Comparison of ENCODE assay signal across 8 cellular contexts in genomic region chr6:7260291-7261029, GRCh38. TPM values are rescaled to one million over a fixed set of nuclear protein-coding genes. Genes with fewer than 3 reads are reported as not detected.
DNase-seq lines count a peak whose midpoint lies in the region; ATAC-seq and TF ChIP-seq lines count a peak whose summit lies in the region.

No MANE protein-coding gene starts in this region.

- H3K27ac ChIP-seq in cingulate gyrus (ENCODE audit: low read depth, low read length) = peak overlapping the region; percentile 84

- ATAC-seq in HG03066 (IDR thresholded peaks at IDR 0.05; ENCODE audit: low read depth, unreplicated experiment) = peak; percentile 12
- ATAC-seq in mucosa of descending colon = peak; percentile 14
- ATAC-seq in HG02798 (IDR thresholded peaks at IDR 0.05; ENCODE audit: poor library complexity, unreplicated experiment) = no peak
- no peak for ATAC-seq in activated CD4-positive, CD25-positive, alpha-beta regulatory T cell treated with anti-CD3 and anti-CD28 coated beads, Interleukin-2, amount 50 U/mL, for 24 hours

- intact Hi-C loops in mucosa of descending colon (cut with DNase I, micrococcal nuclease) = no loop called here

- H3K4me1 ChIP-seq in mucosa of descending colon (ENCODE audit: low read depth) = peaks cover 11% of the 10 kb centered on the region

- no peak for TF ChIP-seq CTCF in AG10803 (conservative IDR thresholded peaks at IDR 0.05; ENCODE audit: low read length)
- no peak for TF ChIP-seq CTCF in mucosa of descending colon (IDR thresholded peaks at IDR 0.05)

- peaks cover 4% of the 10 kb centered on the region for H3K9me3 ChIP-seq in mucosa of descending colon

- no peak for DNase-seq in AG10803 (ENCODE audit: low read depth)
- peak in 1 of 3 donors; percentile 25 for DNase-seq in mucosa of descending colon
- DNase-seq in mucosa of gallbladder (ENCODE audit: low spot score) = no peak
- no peak for DNase-seq in cerebellar nuclear complex (lab: John Stamatoyannopoulos, UW)

- H3K4me3 ChIP-seq in AG10803 (ENCODE audit: low read length) = peak overlapping the region; percentile 87
- H3K4me3 ChIP-seq in mucosa of descending colon = no peak overlapping the region

- H3K36me3 ChIP-seq in mucosa of descending colon (ENCODE audit: low read depth) = no peaks in the 10 kb centered on the region

RNA-seq across cellular contexts. Expression of gene SSR1, which starts 52.5 kb away (rescaled TPM):
- total RNA-seq in mucosa of descending colon = 100 to 1,000 TPM in 1 of 3 donors, 10 to 100 TPM in 2; 83.2 to 139 (median 99.4) TPM
- 130 TPM for total RNA-seq in mucosa of gallbladder

Comparison
In these comparisons a context has a peak if more than half of its experiments do, and no peak if none do; other contexts are left out.
1. ATAC-seq: peak in HG03066 (single experiment) and mucosa of descending colon (single experiment); none in HG02798 (single experiment) and activated CD4-positive, CD25-positive, alpha-beta regulatory T cell treated with anti-CD3 and anti-CD28 coated beads, Interleukin-2, amount 50 U/mL, for 24 hours (0 of 2).